Comparison of ENCODE assay signal across 11 cellular contexts in the genomic region with DNA sequence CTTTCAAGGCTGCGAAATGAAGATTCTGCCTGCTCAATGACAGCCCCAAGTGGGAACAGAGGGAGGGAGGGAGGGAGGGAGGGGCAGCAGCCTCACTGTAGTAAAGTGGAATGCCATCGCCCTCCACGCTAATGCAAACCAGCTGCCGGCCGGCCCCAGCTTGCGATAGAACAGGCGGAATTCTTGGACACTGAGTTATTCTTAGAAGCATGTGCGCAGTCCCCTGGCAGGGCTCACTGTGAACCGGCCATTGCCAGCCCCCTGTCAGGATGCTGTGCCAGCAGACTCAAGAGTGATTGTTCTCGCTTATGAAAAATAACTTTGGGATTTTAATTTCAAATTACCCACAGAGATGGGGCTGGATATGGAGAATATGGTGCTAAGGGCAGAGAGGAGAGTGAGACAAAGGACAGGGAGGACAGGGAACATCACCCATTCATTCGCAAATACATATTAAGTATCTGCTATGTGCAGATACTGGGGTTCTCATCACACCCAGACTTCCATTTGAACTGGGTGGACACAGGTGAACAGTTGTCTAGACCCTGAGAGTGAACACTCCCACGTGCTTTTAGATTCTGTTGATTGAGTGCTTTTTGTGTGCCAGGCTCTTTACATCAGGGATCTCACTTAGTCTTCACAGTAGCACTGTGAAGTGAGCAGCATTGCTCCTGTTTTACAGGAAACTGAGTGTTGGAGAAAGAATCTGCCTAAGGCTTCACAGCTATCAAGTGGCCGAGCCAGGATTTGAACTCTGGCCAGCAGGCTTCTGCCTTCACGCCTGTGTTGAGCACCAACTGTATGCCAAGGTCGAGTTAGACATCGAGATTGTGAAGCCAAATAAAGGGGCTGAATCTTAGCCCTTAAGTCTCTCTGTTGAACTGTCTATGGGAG.
DNase-seq lines count a peak whose midpoint lies in the region; ATAC-seq and TF ChIP-seq lines count a peak whose summit lies in the region.
"Had no signal": no experiment of that assay in that cellular context is flagged by ENCODE, and none has a peak within 500 bp of the region (broad histone marks: within the 10 kb centered on the region; RNA-seq: fewer than 3 reads in every experiment).

No MANE protein-coding gene starts in this region.

- H3K4me3 ChIP-seq in GM23338 (no peak overlapping the region), choroid plexus epithelial cell (ENCODE audit: low read depth, low read length) (no peak overlapping the region)
- H3K4me3 ChIP-seq: Peyer's patch had no signal

- ATAC-seq in GM23338, result 0 out of 3 replicates have a peak, but pooled peaks have one; percentile 25
- no peak for ATAC-seq in left colon
- ATAC-seq in stimulated activated memory B cell treated with anti-CD40 and anti-IgM and Interleukin-4, amounts not matched to agents 10 μg/mL and 1 μg/mL and 100 μg/mL, for 72 hours, result peak; percentile 16
- ATAC-seq in GM21528 (IDR thresholded peaks at IDR 0.05; ENCODE audit: low FRiP score, unreplicated experiment), result no peak
- ATAC-seq: activated CD8-positive, alpha-beta memory T cell treated with anti-CD3 and anti-CD28 coated beads, Interleukin-2, amount 10 ng/mL, durations not matched to agents 7 days and 5 days had no signal

- H3K27me3 Mint-ChIP-seq in GM23338 (ENCODE audit: insufficient read depth, low read depth, poor library complexity), result peaks cover 2% of the 10 kb centered on the region
- peaks cover 9% of the 10 kb centered on the region for H3K27me3 Mint-ChIP-seq in stimulated activated memory B cell treated with anti-CD40 and anti-IgM and Interleukin-4, amounts not matched to agents 10 μg/mL and 1 μg/mL and 100 μg/mL, for 72 hours
- peaks cover 3% of the 10 kb centered on the region for H3K27me3 Mint-ChIP-seq in endothelial cell (ENCODE audit: unreplicated experiment)
- no peaks in the 10 kb centered on the region for H3K27me3 Mint-ChIP-seq in activated CD4-positive, alpha-beta T cell treated with anti-CD3 and anti-CD28 coated beads, Interleukin-2, amount 10 ng/mL, durations not matched to agents 7 days and 5 days

- no peaks in the 10 kb centered on the region; the same call in 1 of the 2 replicates for H3K4me1 ChIP-seq in GM23338 (ENCODE audit: insufficient read depth)
- H3K4me1 ChIP-seq: Peyer's patch had no signal

- H3K9me2 ChIP-seq in GM23338 (ENCODE audit: insufficient read depth), result no peaks in the 10 kb centered on the region

- CTCF ChIA-PET in activated CD4-positive, alpha-beta T cell treated with anti-CD3 and anti-CD28 coated beads, Interleukin-2, amount 10 ng/mL, durations not matched to agents 7 days and 5 days (lab: Charles Lee), result no interaction called here

- H3K4me3 Mint-ChIP-seq in GM23338 (no peak overlapping the region), endothelial cell (ENCODE audit: unreplicated experiment) (no peak overlapping the region)
- no peak overlapping the region for H3K4me3 Mint-ChIP-seq in stimulated activated memory B cell treated with anti-CD40 and anti-IgM and Interleukin-4, amounts not matched to agents 10 μg/mL and 1 μg/mL and 100 μg/mL, for 72 hours
- H3K4me3 Mint-ChIP-seq in activated CD4-positive, alpha-beta T cell treated with anti-CD3 and anti-CD28 coated beads, Interleukin-2, amount 10 ng/mL, durations not matched to agents 7 days and 5 days, result no peak overlapping the region
- H3K4me3 Mint-ChIP-seq: activated CD8-positive, alpha-beta memory T cell treated with anti-CD3 and anti-CD28 coated beads, Interleukin-2, amount 10 ng/mL, durations not matched to agents 7 days and 5 days had no signal

- no peak overlapping the region for H3K4me2 ChIP-seq in GM23338

- no peaks in the 10 kb centered on the region for H3F3A ChIP-seq in GM23338 (replicated peaks; ENCODE audit: low read depth)

- TF ChIP-seq CTCF in GM23338 (conservative IDR thresholded peaks at IDR 0.05; ENCODE audit: low read depth in 2 of 2) (no peak), choroid plexus epithelial cell (conservative IDR thresholded peaks at IDR 0.05; ENCODE audit: low read depth, low read length) (no peak), endothelial cell (IDR thresholded peaks at IDR 0.05; ENCODE audit: unreplicated experiment) (no peak)

- H3K27ac Mint-ChIP-seq in GM23338 (no peak overlapping the region), endothelial cell (ENCODE audit: unreplicated experiment) (no peak overlapping the region)
- H3K27ac Mint-ChIP-seq in stimulated activated memory B cell treated with anti-CD40 and anti-IgM and Interleukin-4, amounts not matched to agents 10 μg/mL and 1 μg/mL and 100 μg/mL, for 72 hours, result no peak overlapping the region
- no peak overlapping the region for H3K27ac Mint-ChIP-seq in activated CD4-positive, alpha-beta T cell treated with anti-CD3 and anti-CD28 coated beads, Interleukin-2, amount 10 ng/mL, durations not matched to agents 7 days and 5 days
- H3K27ac Mint-ChIP-seq: activated CD8-positive, alpha-beta memory T cell treated with anti-CD3 and anti-CD28 coated beads, Interleukin-2, amount 10 ng/mL, durations not matched to agents 7 days and 5 days had no signal

- peaks cover 2% of the 10 kb centered on the region; the same call in 1 of the 3 replicates for H3K4me1 Mint-ChIP-seq in GM23338
- no peaks in the 10 kb centered on the region for H3K4me1 Mint-ChIP-seq in stimulated activated memory B cell treated with anti-CD40 and anti-IgM and Interleukin-4, amounts not matched to agents 10 μg/mL and 1 μg/mL and 100 μg/mL, for 72 hours
- H3K4me1 Mint-ChIP-seq in endothelial cell (ENCODE audit: unreplicated experiment), result no peaks in the 10 kb centered on the region
- H3K4me1 Mint-ChIP-seq in activated CD4-positive, alpha-beta T cell treated with anti-CD3 and anti-CD28 coated beads, Interleukin-2, amount 10 ng/mL, durations not matched to agents 7 days and 5 days, result no peaks in the 10 kb centered on the region
- H3K4me1 Mint-ChIP-seq: activated CD8-positive, alpha-beta memory T cell treated with anti-CD3 and anti-CD28 coated beads, Interleukin-2, amount 10 ng/mL, durations not matched to agents 7 days and 5 days had no signal

- no peaks in the 10 kb centered on the region for H4K20me1 ChIP-seq in GM23338 (replicated peaks; ENCODE audit: insufficient read depth)

- POLR2A ChIA-PET in activated CD4-positive, alpha-beta T cell treated with anti-CD3 and anti-CD28 coated beads, Interleukin-2, amount 10 ng/mL, durations not matched to agents 7 days and 5 days (lab: Charles Lee), result no interaction called here

- 0 out of 2 replicates have a peak overlapping the region, but pooled peaks have one; percentile 23 for H2AFZ ChIP-seq in GM23338

- peaks cover 27% of the 10 kb centered on the region for H3K9me3 Mint-ChIP-seq in GM23338
- no peaks in the 10 kb centered on the region for H3K9me3 Mint-ChIP-seq in stimulated activated memory B cell treated with anti-CD40 and anti-IgM and Interleukin-4, amounts not matched to agents 10 μg/mL and 1 μg/mL and 100 μg/mL, for 72 hours
- peaks cover 3% of the 10 kb centered on the region for H3K9me3 Mint-ChIP-seq in endothelial cell (ENCODE audit: unreplicated experiment)
- H3K9me3 Mint-ChIP-seq in activated CD4-positive, alpha-beta T cell treated with anti-CD3 and anti-CD28 coated beads, Interleukin-2, amount 10 ng/mL, durations not matched to agents 7 days and 5 days, result no peaks in the 10 kb centered on the region

- H3K27ac ChIP-seq in GM23338 (ENCODE audit: low read depth), result no peak overlapping the region
- H3K27ac ChIP-seq: Peyer's patch had no signal

- no peaks in the 10 kb centered on the region for H3K79me2 ChIP-seq in GM23338 (replicated peaks; ENCODE audit: insufficient read depth)

- intact Hi-C loops in left colon (cut with DNase I, micrococcal nuclease), result no loop called here

- H3K36me3 Mint-ChIP-seq in GM23338 (ENCODE audit: low read depth) (peaks cover 6% of the 10 kb centered on the region; the same call in 2 of the 3 replicates), endothelial cell (ENCODE audit: low read depth, unreplicated experiment) (peaks cover 8% of the 10 kb centered on the region)
- no peaks in the 10 kb centered on the region for H3K36me3 Mint-ChIP-seq in stimulated activated memory B cell treated with anti-CD40 and anti-IgM and Interleukin-4, amounts not matched to agents 10 μg/mL and 1 μg/mL and 100 μg/mL, for 72 hours
- H3K36me3 Mint-ChIP-seq in activated CD4-positive, alpha-beta T cell treated with anti-CD3 and anti-CD28 coated beads, Interleukin-2, amount 10 ng/mL, durations not matched to agents 7 days and 5 days (ENCODE audit: low read depth), result no peaks in the 10 kb centered on the region
- H3K36me3 Mint-ChIP-seq: activated CD8-positive, alpha-beta memory T cell treated with anti-CD3 and anti-CD28 coated beads, Interleukin-2, amount 10 ng/mL, durations not matched to agents 7 days and 5 days had no signal

- DNase-seq in GM23338 (ENCODE audit: low spot score) (peak; percentile 21), choroid plexus epithelial cell (ENCODE audit: low read depth) (peak; percentile 77), left colon (peak; percentile 36 to 58), endothelial cell (ENCODE audit: low spot score) (no peak)
- no peak for DNase-seq in activated CD4-positive, CD25-positive, alpha-beta regulatory T cell treated with anti-CD3 and anti-CD28 coated beads, Interleukin-2, amount 50 U/mL, for 72 hours
- no peak for DNase-seq in activated CD4-positive, alpha-beta T cell treated with anti-CD3 and anti-CD28 coated beads, Interleukin-2, amount 10 ng/mL, durations not matched to agents 7 days and 5 days
- DNase-seq: activated CD8-positive, alpha-beta memory T cell treated with anti-CD3 and anti-CD28 coated beads, Interleukin-2, amount 10 ng/mL, durations not matched to agents 7 days and 5 days; effector CD8-positive, alpha-beta T cell had no signal

- peaks cover 4% of the 10 kb centered on the region; the same call in 1 of the 2 replicates for H3K36me3 ChIP-seq in GM23338 (ENCODE audit: insufficient read depth)
- H3K36me3 ChIP-seq: Peyer's patch had no signal

- H3K27me3 ChIP-seq in GM23338 (ENCODE audit: insufficient read depth), result no peaks in the 10 kb centered on the region
- H3K27me3 ChIP-seq: Peyer's patch had no signal

TF ChIP-seq in GM23338, 12 proteins besides CTCF, POLR2A, EP300 and RAD21:
- TF ChIP-seq EZH2phosphoT487 (IDR thresholded peaks at IDR 0.05; ENCODE audit: unreplicated experiment) (no peak), EZH2 (IDR thresholded peaks at IDR 0.05; ENCODE audit: low read depth, unreplicated experiment) (no peak), ZNF331 (CRISPR knock-in tag; IDR thresholded peaks at IDR 0.05; ENCODE audit: low read depth) (no peak), CREB1 (CRISPR knock-in tag; IDR thresholded peaks at IDR 0.05; ENCODE audit: low read depth) (no peak), JUNB (IDR thresholded peaks at IDR 0.05; ENCODE audit: unreplicated experiment) (no peak), STAT1 (IDR thresholded peaks at IDR 0.05; ENCODE audit: unreplicated experiment) (no peak), ZNF114 (CRISPR knock-in tag; IDR thresholded peaks at IDR 0.05) (no peak), NANOG (IDR thresholded peaks at IDR 0.05; ENCODE audit: borderline replicate concordance) (no peak), POLR2AphosphoS5 (IDR thresholded peaks at IDR 0.05; ENCODE audit: low read depth) (no peak)

Comparison
In these comparisons a context has a peak if more than half of its experiments do, and no peak if none do; other contexts are left out.
1. ATAC-seq: peak in GM23338 (single experiment) and stimulated activated memory B cell treated with anti-CD40 and anti-IgM and Interleukin-4, amounts not matched to agents 10 μg/mL and 1 μg/mL and 100 μg/mL, for 72 hours (single experiment); none in left colon (single experiment) and GM21528 (single experiment).
2. DNase-seq: peak in GM23338 (single experiment), choroid plexus epithelial cell (single experiment) and left colon (2 of 2); none in activated CD4-positive, CD25-positive, alpha-beta regulatory T cell treated with anti-CD3 and anti-CD28 coated beads, Interleukin-2, amount 50 U/mL, for 72 hours (single experiment), endothelial cell (single experiment) and activated CD4-positive, alpha-beta T cell treated with anti-CD3 and anti-CD28 coated beads, Interleukin-2, amount 10 ng/mL, durations not matched to agents 7 days and 5 days (single experiment).